In the genomic region with DNA sequence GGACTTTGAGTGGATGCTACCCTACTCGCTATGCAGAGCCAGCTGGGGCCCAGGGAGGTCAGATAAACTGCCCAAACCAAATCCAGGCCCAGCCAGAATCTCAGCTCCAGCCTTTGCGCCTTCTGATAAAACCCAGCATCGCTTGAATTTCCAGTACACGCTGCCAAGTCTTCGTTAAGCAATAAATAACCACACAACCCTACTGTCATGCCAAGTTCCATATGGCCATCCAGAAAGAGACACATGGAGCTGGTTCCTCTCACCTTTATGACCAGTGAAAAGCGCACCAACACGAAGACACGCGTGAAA, we compare ENCODE assay signal across 8 cellular contexts. TPM values are rescaled to one million over a fixed set of nuclear protein-coding genes. Genes with fewer than 3 reads are reported as not detected.
A peak's percentile ranks its signal among the peaks of the same experiment; 100 is the strongest.
DNase-seq lines count a peak whose midpoint lies in the region; ATAC-seq and TF ChIP-seq lines count a peak whose summit lies in the region.
"Not testable (repeated sequence)": the region's sequence is repeated elsewhere in the genome, so short reads cannot be mapped to it uniquely, and the experiment has no call there.

No MANE protein-coding gene starts in this region.

- H3K4me3 ChIP-seq in BLaER1: peak overlapping the region; percentile 41; the same call in 1 of the 2 replicates
- not testable (repeated sequence) for H3K4me3 ChIP-seq in HCT116 (replicated peaks in 1 of 2; ENCODE audit: low read depth in 1 of 2, low read length in 2 of 2); SU-DHL-6 (ENCODE audit: insufficient read depth, low read length, poor library complexity, severe bottlenecking); fibroblast of villous mesenchyme (ENCODE audit: low read depth, low read length); spleen

- not testable (repeated sequence) for H3K27ac ChIP-seq in BLaER1; SU-DHL-6 (ENCODE audit: low read depth, low read length); spleen
- H3K27ac ChIP-seq in HCT116 (ENCODE audit: low read depth, low read length): peak overlapping the region; percentile 28; the same call in 1 of the 2 replicates

- H3K27ac Mint-ChIP-seq in activated T-helper 1 cell treated with anti-CD3 and anti-CD28 coated beads, Interleukin-12 subunit alpha, Interleukin-12 subunit beta, Interleukin-2, Interleukin-4 antibody, amounts not matched to agents 30 ng/mL and 10 ng/mL and 1 ng/mL, durations not matched to agents 14 hours and 24 hours and 36 hours: peak overlapping the region; percentile 23
- H3K27ac Mint-ChIP-seq in MCF 10A (ENCODE audit: low read depth, unreplicated experiment): not testable (repeated sequence)
- H3K27ac Mint-ChIP-seq in mesothelial cell of epicardium: peak overlapping the region; percentile 47

- H3K27me3 Mint-ChIP-seq in activated T-helper 1 cell treated with anti-CD3 and anti-CD28 coated beads, Interleukin-12 subunit alpha, Interleukin-12 subunit beta, Interleukin-2, Interleukin-4 antibody, amounts not matched to agents 30 ng/mL and 10 ng/mL and 1 ng/mL, durations not matched to agents 14 hours and 24 hours and 36 hours (ENCODE audit: insufficient read depth); MCF 10A (ENCODE audit: insufficient read depth, unreplicated experiment): not testable (repeated sequence)
- H3K27me3 Mint-ChIP-seq in mesothelial cell of epicardium (ENCODE audit: low read depth): peaks cover 14% of the 10 kb centered on the region

- WGBS in spleen, 5 donors: 76 to 94% (median 91%) methylated on average over 9 of the region's 9 CpGs

- CTCF ChIA-PET in HCT116 (lab: Charles Lee) (interaction anchor here (2.0 to 2.1 kb wide), 2 partner anchors 13 to 84 kb away, joined by 4 to 5 read pairs; no protein-coding TSS in a partner anchor), MCF 10A (lab: Yijun Ruan, JAX) (interaction anchor here (1.5 kb wide), 1 partner anchor 13 kb away, joined by 6 read pairs; no protein-coding TSS in a partner anchor)

- BruUV-seq in HCT116 (replicated peaks; lab: Mats Ljungman, UMichigan); MCF 10A (replicated peaks; lab: Mats Ljungman, UMichigan): not testable (repeated sequence)

- not testable (repeated sequence) for H3K9me2 ChIP-seq in HCT116 (ENCODE audit: insufficient read depth); SU-DHL-6 (replicated peaks; ENCODE audit: insufficient read depth, low read length)

- peaks cover 99% of the 10 kb centered on the region for H3K79me2 ChIP-seq in HCT116 (ENCODE audit: insufficient read depth, low read length)
- peaks cover 98% of the 10 kb centered on the region for H3K79me2 ChIP-seq in SU-DHL-6 (ENCODE audit: insufficient read depth, low read length)

- not testable (repeated sequence) for TF ChIP-seq POLR2A in HCT116 (IDR thresholded peaks at IDR 0.05; ENCODE audit: borderline replicate concordance, extremely low read depth, insufficient read depth, insufficient read length); spleen (IDR thresholded peaks at IDR 0.05)

- peaks cover 88% of the 10 kb centered on the region for H3K4me1 ChIP-seq in BLaER1
- H3K4me1 ChIP-seq in HCT116 (ENCODE audit: control insufficient read depth in 1 of 2, insufficient read depth in 2 of 2, low read length in 2 of 2): peaks cover 28 to 59% of the 10 kb centered on the region in 2 experiments
- peaks cover 0 to 75% (median 18%) of the 10 kb centered on the region in 6 donors for H3K4me1 ChIP-seq in spleen

- intact Hi-C loops in HCT116 (cut with micrococcal nuclease); activated T-helper 1 cell treated with anti-CD3 and anti-CD28 coated beads, Interleukin-12 subunit alpha, Interleukin-12 subunit beta, Interleukin-2, Interleukin-4 antibody, amounts not matched to agents 30 ng/mL and 10 ng/mL and 1 ng/mL, durations not matched to agents 14 hours and 24 hours and 36 hours (cut with micrococcal nuclease); MCF 10A (cut with micrococcal nuclease); spleen (cut with DNase I; ENCODE audit: low total_unique reads): not testable (repeated sequence)

- TF ChIP-seq CTCF in HCT116 (IDR thresholded peaks at IDR 0.05 in 2 of 3, conservative IDR thresholded peaks at IDR 0.05 in 1 of 3; ENCODE audit: borderline replicate concordance in 1 of 3, insufficient read depth in 1 of 3, low read depth in 2 of 3, low read length in 2 of 3); SU-DHL-6 (IDR thresholded peaks at IDR 0.05; ENCODE audit: insufficient read depth, low read length, poor library complexity, severe bottlenecking); MCF 10A (IDR thresholded peaks at IDR 0.05; ENCODE audit: unreplicated experiment); fibroblast of villous mesenchyme (IDR thresholded peaks at IDR 0.05; ENCODE audit: insufficient read depth, low read depth, low read length); mesothelial cell of epicardium (IDR thresholded peaks at IDR 0.05; ENCODE audit: unreplicated experiment); spleen (IDR thresholded peaks at IDR 0.05 in 8 of 11, conservative IDR thresholded peaks at IDR 0.05 in 3 of 11): not testable (repeated sequence)

- not testable (repeated sequence) for H3K27me3 ChIP-seq in BLaER1; HCT116 (ENCODE audit: insufficient read depth, low read length); SU-DHL-6 (ENCODE audit: low read length); spleen (replicated peaks in 1 of 7)

- 0 out of 2 replicates have a peak overlapping the region, but pooled peaks have one; percentile 12 for H3K9ac ChIP-seq in BLaER1
- not testable (repeated sequence) for H3K9ac ChIP-seq in HCT116 (ENCODE audit: low read length); SU-DHL-6 (ENCODE audit: low read length)

- peak overlapping the region; percentile 70 for H3K4me3 Mint-ChIP-seq in activated T-helper 1 cell treated with anti-CD3 and anti-CD28 coated beads, Interleukin-12 subunit alpha, Interleukin-12 subunit beta, Interleukin-2, Interleukin-4 antibody, amounts not matched to agents 30 ng/mL and 10 ng/mL and 1 ng/mL, durations not matched to agents 14 hours and 24 hours and 36 hours
- H3K4me3 Mint-ChIP-seq in MCF 10A (ENCODE audit: unreplicated experiment): peak overlapping the region; percentile 96
- H3K4me3 Mint-ChIP-seq in mesothelial cell of epicardium: not testable (repeated sequence)

- not testable (repeated sequence) for H3K9me3 Mint-ChIP-seq in activated T-helper 1 cell treated with anti-CD3 and anti-CD28 coated beads, Interleukin-12 subunit alpha, Interleukin-12 subunit beta, Interleukin-2, Interleukin-4 antibody, amounts not matched to agents 30 ng/mL and 10 ng/mL and 1 ng/mL, durations not matched to agents 14 hours and 24 hours and 36 hours; MCF 10A (ENCODE audit: unreplicated experiment); mesothelial cell of epicardium

- H3K9me3 ChIP-seq in BLaER1; HCT116 (ENCODE audit: control insufficient read depth in 1 of 2, insufficient read depth in 1 of 2, low read depth in 1 of 2, low read length in 2 of 2); SU-DHL-6 (ENCODE audit: insufficient read depth, low read length); spleen: not testable (repeated sequence)

- peaks cover 100% of the 10 kb centered on the region for H4K20me1 ChIP-seq in BLaER1
- H4K20me1 ChIP-seq in HCT116 (ENCODE audit: insufficient read depth): peaks cover 37% of the 10 kb centered on the region; the same call in 1 of the 2 replicates
- not testable (repeated sequence) for H4K20me1 ChIP-seq in SU-DHL-6 (ENCODE audit: low read depth, low read length)

- H3K4me2 ChIP-seq in BLaER1 (peak overlapping the region; percentile 96), SU-DHL-6 (ENCODE audit: low read depth, low read length, poor library complexity, severe bottlenecking) (peak overlapping the region; percentile 31)
- not testable (repeated sequence) for H3K4me2 ChIP-seq in HCT116 (ENCODE audit: low read length)

- ATAC-seq in HCT116: not testable (repeated sequence)

- RAD21 ChIA-PET in HCT116 (lab: Charles Lee; ENCODE audit: low non-redundant PET in 1 of 2, low total read pairs in 2 of 2, uncharacterized antibody in 2 of 2, unreplicated experiment in 2 of 2): not testable (repeated sequence)

- not testable (repeated sequence) for H2AFZ ChIP-seq in HCT116 (ENCODE audit: low read depth, low read length, poor library complexity, severe bottlenecking); SU-DHL-6 (ENCODE audit: low read depth, low read length, severe bottlenecking)

- TF ChIP-seq RAD21 in HCT116 (IDR thresholded peaks at IDR 0.05; ENCODE audit: low read depth): not testable (repeated sequence)

- not testable (repeated sequence) for DNase-seq in HCT116 (ENCODE audit: low read depth, low spot score); activated T-helper 1 cell treated with anti-CD3 and anti-CD28 coated beads, Interleukin-12 subunit alpha, Interleukin-12 subunit beta, Interleukin-2, Interleukin-4 antibody, amounts not matched to agents 30 ng/mL and 10 ng/mL and 1 ng/mL, durations not matched to agents 14 hours and 24 hours and 36 hours (ENCODE audit: low spot score); mesothelial cell of epicardium (ENCODE audit: low spot score in 2 of 2, unreplicated experiment in 2 of 2)
- DNase-seq in MCF 10A (ENCODE audit: unreplicated experiment) (peak; percentile 40), fibroblast of villous mesenchyme (ENCODE audit: low read depth) (peak; percentile 22), spleen (peak; percentile 64)

- POLR2A ChIA-PET in HCT116 (lab: Charles Lee): interaction anchor here (1.5 kb wide), 1 partner anchor 10 kb away, joined by 5 read pairs; no protein-coding TSS in a partner anchor
- POLR2A ChIA-PET in MCF 10A (lab: Yijun Ruan, JAX): interaction anchor here (0.7 to 11.0 kb wide), 5 partner anchors 8 to 98 kb away, joined by 3 to 220 read pairs (median 9); partner anchors contain the start of gene KLHDC4

- H3F3A ChIP-seq in SU-DHL-6 (ENCODE audit: insufficient read depth): not testable (repeated sequence)

- peaks cover 59% of the 10 kb centered on the region for H3K36me3 Mint-ChIP-seq in activated T-helper 1 cell treated with anti-CD3 and anti-CD28 coated beads, Interleukin-12 subunit alpha, Interleukin-12 subunit beta, Interleukin-2, Interleukin-4 antibody, amounts not matched to agents 30 ng/mL and 10 ng/mL and 1 ng/mL, durations not matched to agents 14 hours and 24 hours and 36 hours (ENCODE audit: low read depth)
- peaks cover 84% of the 10 kb centered on the region for H3K36me3 Mint-ChIP-seq in MCF 10A (ENCODE audit: insufficient read depth, unreplicated experiment)
- H3K36me3 Mint-ChIP-seq in mesothelial cell of epicardium: not testable (repeated sequence)

- H3K36me3 ChIP-seq in BLaER1 (peaks cover 56% of the 10 kb centered on the region), HCT116 (ENCODE audit: control insufficient read depth in 1 of 2, insufficient read depth in 2 of 2, low read length in 2 of 2) (peaks cover 4 to 35% of the 10 kb centered on the region in 2 experiments; a peak in 2 of 4 replicates)
- not testable (repeated sequence) for H3K36me3 ChIP-seq in SU-DHL-6 (ENCODE audit: low read length); spleen

- H3K4me1 Mint-ChIP-seq in activated T-helper 1 cell treated with anti-CD3 and anti-CD28 coated beads, Interleukin-12 subunit alpha, Interleukin-12 subunit beta, Interleukin-2, Interleukin-4 antibody, amounts not matched to agents 30 ng/mL and 10 ng/mL and 1 ng/mL, durations not matched to agents 14 hours and 24 hours and 36 hours (ENCODE audit: low read depth): peaks cover 56% of the 10 kb centered on the region
- H3K4me1 Mint-ChIP-seq in MCF 10A (ENCODE audit: insufficient read depth, unreplicated experiment) (peaks cover 26% of the 10 kb centered on the region), mesothelial cell of epicardium (peaks cover 49% of the 10 kb centered on the region)

RNA-seq across cellular contexts. Expression of gene SLC7A5, which starts 6.0 kb away (rescaled TPM):
- total RNA-seq in HCT116 (2021; ENCODE audit: unreplicated experiment) (482 TPM), MCF 10A (2022) (794 and 1,007 TPM in 2 replicates), fibroblast of villous mesenchyme (27.6 and 56.4 TPM in 2 replicates), mesothelial cell of epicardium (64.7 to 70.0 TPM (median 69.4 TPM) in 3 replicates), spleen (10 to 100 TPM in 6 of 7 donors, 1 to 10 TPM in 1; 9.8 to 30.6 (median 18.5) TPM)
- 533 and 540 TPM in 2 replicates for polyA plus RNA-seq in HCT116 (2012)
- total RNA-seq in activated T-helper 1 cell treated with anti-CD3 and anti-CD28 coated beads, Interleukin-12 subunit alpha, Interleukin-12 subunit beta, Interleukin-2, Interleukin-4 antibody, amounts not matched to agents 30 ng/mL and 10 ng/mL and 1 ng/mL, durations not matched to agents 14 hours and 24 hours and 36 hours: 466 and 469 TPM in 2 replicates
- polyA plus RNA-seq in spleen: 1 to 10 TPM; 2.5 to 7.3 (median 5.1) TPM
